ENCODE assay signal across 10 cellular contexts in the genomic region with DNA sequence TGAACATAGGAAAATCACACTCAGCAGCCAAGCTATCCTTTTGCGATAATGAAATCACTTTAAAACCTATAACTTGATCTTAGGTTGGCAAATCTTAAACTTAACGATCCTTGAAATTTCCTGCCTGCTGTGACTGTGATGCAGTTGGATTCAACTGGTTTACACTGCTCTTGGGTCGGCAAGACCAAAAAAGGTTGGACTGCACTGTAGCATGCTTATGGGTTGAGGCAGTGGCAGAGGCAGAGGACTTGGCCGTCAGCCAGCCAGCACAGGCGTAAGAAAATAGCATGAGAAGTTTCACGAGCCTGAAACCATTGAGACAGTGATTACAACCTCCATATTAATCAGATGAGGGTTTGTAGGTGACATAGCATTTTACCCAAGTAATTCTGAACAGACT. TPM values are rescaled to one million over a fixed set of nuclear protein-coding genes. Genes with fewer than 3 reads are reported as not detected.
DNase-seq lines count a peak whose midpoint lies in the region; ATAC-seq and TF ChIP-seq lines count a peak whose summit lies in the region.
"Had no signal": no experiment of that assay in that cellular context is flagged by ENCODE, and none has a peak within 500 bp of the region (broad histone marks: within the 10 kb centered on the region; RNA-seq: fewer than 3 reads in every experiment).

No MANE protein-coding gene starts in this region.

- H3K4me3 ChIP-seq in SK-N-SH (ENCODE audit: low read depth in 2 of 2, low read length in 1 of 2) (no peak overlapping the region), heart left ventricle (no peak overlapping the region), gastrocnemius medialis (no peak overlapping the region), spleen (no peak overlapping the region)

- peaks cover 4% of the 10 kb centered on the region for H3K4me1 Mint-ChIP-seq in stimulated activated memory B cell treated with anti-CD40 and anti-IgM and Interleukin-4, amounts not matched to agents 10 μg/mL and 1 μg/mL and 100 μg/mL, for 72 hours
- H3K4me1 Mint-ChIP-seq: immature natural killer cell had no signal

- H3K4me1 ChIP-seq in SK-N-SH (ENCODE audit: control insufficient read depth in 1 of 2, insufficient read depth in 2 of 2, low read depth in 1 of 2, low read length in 1 of 2) (peaks cover 0 to 12% of the 10 kb centered on the region in 2 experiments; a peak in 1 of 4 replicates), heart left ventricle (peaks cover 5 to 35% (median 26%) of the 10 kb centered on the region in 12 donors), gastrocnemius medialis (peaks cover 27 to 38% of the 10 kb centered on the region in 2 donors), spleen (peaks cover 0 to 25% (median 10%) of the 10 kb centered on the region in 6 donors)

- no peak overlapping the region for H2AFZ ChIP-seq in SK-N-SH (ENCODE audit: low read depth)

- no peak overlapping the region for H3K9ac ChIP-seq in SK-N-SH
- H3K9ac ChIP-seq: KMS-11 had no signal

- CTCF ChIA-PET in SK-N-SH (lab: Yijun Ruan, JAX), result interaction anchor here (1.0 to 2.2 kb wide), 2 partner anchors 18 to 78 kb away, joined by 3 to 10 read pairs; no protein-coding TSS in a partner anchor

- TF ChIP-seq CTCF in SK-N-SH (IDR thresholded peaks at IDR 0.05), result no peak
- no peak for TF ChIP-seq CTCF in heart left ventricle (IDR thresholded peaks at IDR 0.05)
- no peak for TF ChIP-seq CTCF in gastrocnemius medialis (IDR thresholded peaks at IDR 0.05 in 4 of 5, conservative IDR thresholded peaks at IDR 0.05 in 1 of 5)
- TF ChIP-seq CTCF in spleen (IDR thresholded peaks at IDR 0.05 in 8 of 11, conservative IDR thresholded peaks at IDR 0.05 in 3 of 11), result no peak

- H3K27ac Mint-ChIP-seq in stimulated activated memory B cell treated with anti-CD40 and anti-IgM and Interleukin-4, amounts not matched to agents 10 μg/mL and 1 μg/mL and 100 μg/mL, for 72 hours, result no peak overlapping the region

- H3K27me3 Mint-ChIP-seq in stimulated activated memory B cell treated with anti-CD40 and anti-IgM and Interleukin-4, amounts not matched to agents 10 μg/mL and 1 μg/mL and 100 μg/mL, for 72 hours, result no peaks in the 10 kb centered on the region

- peaks cover 56 to 64% of the 10 kb centered on the region in 2 experiments for H3K36me3 ChIP-seq in SK-N-SH (replicated peaks in 1 of 2; ENCODE audit: control insufficient read depth in 1 of 2, insufficient read depth in 2 of 2, low read length in 1 of 2)
- H3K36me3 ChIP-seq in heart left ventricle, result peaks cover 0 to 91% (median 75%) of the 10 kb centered on the region in 9 donors
- peaks cover 2 to 48% of the 10 kb centered on the region in 2 donors for H3K36me3 ChIP-seq in gastrocnemius medialis
- peaks cover 2 to 100% (median 79%) of the 10 kb centered on the region in 6 donors for H3K36me3 ChIP-seq in spleen

- H3K4me2 ChIP-seq in SK-N-SH, result no peak overlapping the region
- H3K4me2 ChIP-seq: KMS-11 had no signal

- TF ChIP-seq EP300 in SK-N-SH (IDR thresholded peaks at IDR 0.05; ENCODE audit: borderline replicate concordance in 1 of 2, low read depth in 1 of 2, low read length in 1 of 2), result no peak

- H3K27me3 ChIP-seq in SK-N-SH (ENCODE audit: insufficient read depth) (no peaks in the 10 kb centered on the region), heart left ventricle (no peaks in the 10 kb centered on the region), gastrocnemius medialis (no peaks in the 10 kb centered on the region), spleen (replicated peaks in 1 of 7) (no peaks in the 10 kb centered on the region)

- TF ChIP-seq POLR2A in heart left ventricle (IDR thresholded peaks at IDR 0.05) (no peak), gastrocnemius medialis (IDR thresholded peaks at IDR 0.05) (no peak), spleen (IDR thresholded peaks at IDR 0.05) (no peak)

- intact Hi-C loops in heart left ventricle (cut with DNase I) (loop anchor here in 2 of 10 donors (2.0 kb wide), 2 partner anchors 15 to 17 kb away; no protein-coding TSS in a partner anchor), gastrocnemius medialis (cut with DNase I; ENCODE audit: low total_unique reads) (loop anchor here (2.0 kb wide), 1 partner anchor 21 kb away; the partner anchor contains the start of gene WSB1), spleen (cut with DNase I; ENCODE audit: low total_unique reads) (no loop called here)

- H3K27ac ChIP-seq in SK-N-SH (ENCODE audit: low read depth in 2 of 2, low read length in 1 of 2) (no peak overlapping the region), heart left ventricle (peak overlapping the region in 10 of 12 donors; percentile 47 to 86 (median 70)), gastrocnemius medialis (peak overlapping the region; percentile 69 to 86 (median 84)), spleen (peak overlapping the region in 3 of 8 donors; percentile 21 to 48 (median 26))
- H3K27ac ChIP-seq: KMS-11 had no signal

- in situ Hi-C loops in gastrocnemius medialis (cut with MboI; ENCODE audit: low sequenced_read_pairs in 4 of 4), result no loop called here

- peaks cover 66% of the 10 kb centered on the region for H3K36me3 Mint-ChIP-seq in stimulated activated memory B cell treated with anti-CD40 and anti-IgM and Interleukin-4, amounts not matched to agents 10 μg/mL and 1 μg/mL and 100 μg/mL, for 72 hours

- no peaks in the 10 kb centered on the region for H4K20me1 ChIP-seq in SK-N-SH (ENCODE audit: insufficient read depth)

- no peaks in the 10 kb centered on the region for H3K9me3 Mint-ChIP-seq in stimulated activated memory B cell treated with anti-CD40 and anti-IgM and Interleukin-4, amounts not matched to agents 10 μg/mL and 1 μg/mL and 100 μg/mL, for 72 hours
- H3K9me3 Mint-ChIP-seq: immature natural killer cell had no signal

- no peaks in the 10 kb centered on the region for H3K9me3 ChIP-seq in SK-N-SH
- no peaks in the 10 kb centered on the region for H3K9me3 ChIP-seq in heart left ventricle
- H3K9me3 ChIP-seq in gastrocnemius medialis, result no peaks in the 10 kb centered on the region
- no peaks in the 10 kb centered on the region for H3K9me3 ChIP-seq in spleen

- POLR2A ChIA-PET in SK-N-SH (lab: Yijun Ruan, JAX), result interaction anchor here (2.1 kb wide), 1 partner anchor 20 kb away, joined by 8 read pairs; no protein-coding TSS in a partner anchor

- no peak for TF ChIP-seq RAD21 in SK-N-SH (IDR thresholded peaks at IDR 0.05; ENCODE audit: low read length)

- peak; percentile 65 to 87 (median 80) for ATAC-seq in heart left ventricle
- ATAC-seq in gastrocnemius medialis, result peak; percentile 40 to 58
- no peak for ATAC-seq in stimulated activated memory B cell treated with anti-CD40 and anti-IgM and Interleukin-4, amounts not matched to agents 10 μg/mL and 1 μg/mL and 100 μg/mL, for 72 hours
- ATAC-seq in GM18498 (IDR thresholded peaks at IDR 0.05; ENCODE audit: unreplicated experiment), result no peak

- peak; percentile 79 for DNase-seq in GM03348 (ENCODE audit: low spot score)
- DNase-seq in SK-N-SH, result no peak
- peak; percentile 84 to 90 (median 85) for DNase-seq in heart left ventricle
- peak; percentile 75 to 82 for DNase-seq in gastrocnemius medialis
- no peak for DNase-seq in GDM1 (lab: John Stamatoyannopoulos, UW)
- DNase-seq in spleen, result no peak
- DNase-seq: immature natural killer cell had no signal

- H3K79me2 ChIP-seq in SK-N-SH (ENCODE audit: insufficient read depth), result 0 out of 2 replicates have a peak, but pooled peaks cover 6% of the 10 kb centered on the region

- H3K9me2 ChIP-seq in SK-N-SH, result no peaks in the 10 kb centered on the region

- no peaks in the 10 kb centered on the region for H3F3A ChIP-seq in SK-N-SH (replicated peaks; ENCODE audit: insufficient read depth)

- 81% methylated on average over 6 of the region's 6 CpGs for WGBS in SK-N-SH (ENCODE audit: low lambda C conversion rate)
- 24 to 33% (median 31%) methylated on average over 6 of the region's 6 CpGs for WGBS in heart left ventricle, 4 donors
- 69 to 79% (median 75%) methylated on average over 6 of the region's 6 CpGs for WGBS in spleen, 5 donors

- no peak overlapping the region for H3K4me3 Mint-ChIP-seq in stimulated activated memory B cell treated with anti-CD40 and anti-IgM and Interleukin-4, amounts not matched to agents 10 μg/mL and 1 μg/mL and 100 μg/mL, for 72 hours
- H3K4me3 Mint-ChIP-seq: immature natural killer cell had no signal

TF ChIP-seq in SK-N-SH, 30 proteins besides CTCF, POLR2A, EP300 and RAD21:
- TF ChIP-seq NFIC (IDR thresholded peaks at IDR 0.05; ENCODE audit: borderline replicate concordance), result peak; percentile 33; the same call in 1 of the 2 replicates
- TF ChIP-seq JUND (IDR thresholded peaks at IDR 0.05), result no peak
- TF ChIP-seq, protein P1, sequence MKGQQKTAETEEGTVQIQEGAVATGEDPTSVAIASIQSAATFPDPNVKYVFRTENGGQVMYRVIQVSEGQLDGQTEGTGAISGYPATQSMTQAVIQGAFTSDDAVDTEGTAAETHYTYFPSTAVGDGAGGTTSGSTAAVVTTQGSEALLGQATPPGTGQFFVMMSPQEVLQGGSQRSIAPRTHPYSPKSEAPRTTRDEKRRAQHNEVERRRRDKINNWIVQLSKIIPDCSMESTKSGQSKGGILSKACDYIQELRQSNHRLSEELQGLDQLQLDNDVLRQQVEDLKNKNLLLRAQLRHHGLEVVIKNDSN (IDR thresholded peaks at IDR 0.05; ENCODE audit: borderline replicate concordance, low read depth), result no peak
- TF ChIP-seq GATA2 (CRISPR knock-in tag; IDR thresholded peaks at IDR 0.05), result no peak
- TF ChIP-seq FOSL2 (IDR thresholded peaks at IDR 0.05; ENCODE audit: borderline replicate concordance, low read depth), result no peak

RNA-seq across cellular contexts. Expression of gene WSB1, which starts 21.4 kb away (rescaled TPM):
- polyA plus RNA-seq in SK-N-SH (2012; rRNA removed), result 204 and 261 TPM in 2 replicates
- polyA plus RNA-seq in SK-N-SH (2012; cell fraction: cytosol; rRNA removed), result 68.2 and 73.8 TPM in 2 replicates
- polyA plus RNA-seq in SK-N-SH (2012; cell fraction: nucleus; rRNA removed), result 1,761 and 2,017 TPM in 2 replicates
- total RNA-seq in heart left ventricle, result 100 to 1,000 TPM in 1 of 9 donors, 10 to 100 TPM in 8; 22.3 to 119 (median 53.4) TPM
- 10 to 100 TPM; 62.3 to 92.1 TPM for polyA plus RNA-seq in heart left ventricle
- 10 to 100 TPM; 15.8 to 48.1 (median 20.4) TPM for total RNA-seq in gastrocnemius medialis
- 100 to 1,000 TPM; 356 to 641 (median 467) TPM for total RNA-seq in spleen
- polyA plus RNA-seq in spleen, result 10 to 100 TPM; 54.7 to 92.3 (median 86.3) TPM

Comparison
In these comparisons a context has a peak if more than half of its experiments do, and no peak if none do; other contexts are left out.
1. DNase-seq: peak in GM03348 (single experiment), heart left ventricle (5 of 5) and gastrocnemius medialis (2 of 2); none in SK-N-SH (single experiment), GDM1 (single experiment) and spleen (single experiment).
2. H3K27ac ChIP-seq: peak in heart left ventricle (10 of 12) and gastrocnemius medialis (4 of 4); none in SK-N-SH (0 of 2).
3. ATAC-seq: peak in heart left ventricle (4 of 4) and gastrocnemius medialis (2 of 2); none in stimulated activated memory B cell treated with anti-CD40 and anti-IgM and Interleukin-4, amounts not matched to agents 10 μg/mL and 1 μg/mL and 100 μg/mL, for 72 hours (single experiment) and GM18498 (single experiment).